ENCODE assay signal across 1 cellular context in genomic region chr2:172777431-172777830, GRCh38.
TF ChIP-seq lines count a peak whose summit lies in the region.

No MANE protein-coding gene starts in this region.

TF ChIP-seq in K562, 482 proteins besides CTCF, POLR2A, EP300 and RAD21:
- TF ChIP-seq FOXP1 (CRISPR knock-in tag; IDR thresholded peaks at IDR 0.05) (no peak), ZNF699 (CRISPR knock-in tag; IDR thresholded peaks at IDR 0.05; ENCODE audit: insufficient replicate concordance) (no peak), E2F3 (CRISPR knock-in tag; IDR thresholded peaks at IDR 0.05) (no peak), SMC3 (conservative IDR thresholded peaks at IDR 0.05; ENCODE audit: insufficient read depth, low read depth, low read length) (no peak), SIRT6 (IDR thresholded peaks at IDR 0.05; ENCODE audit: low read depth, low read length) (no peak), E2F5 (CRISPR knock-in tag; IDR thresholded peaks at IDR 0.05) (no peak), NR3C1 (CRISPR knock-in tag; IDR thresholded peaks at IDR 0.05) (no peak)
